ENCODE assay signal across 20 cellular contexts in genomic region chr11:78828582-78829520, GRCh38.
DNase-seq lines count a peak whose midpoint lies in the region; ATAC-seq and TF ChIP-seq lines count a peak whose summit lies in the region.
"Had no signal": no experiment of that assay in that cellular context is flagged by ENCODE, and none has a peak within 500 bp of the region (broad histone marks: within the 10 kb centered on the region; RNA-seq: fewer than 3 reads in every experiment).

No MANE protein-coding gene starts in this region.

- H3K9me3 ChIP-seq in mucosa of descending colon, result no peaks in the 10 kb centered on the region
- H3K9me3 ChIP-seq: colonic mucosa, testis had no signal

- H3K9me3 Mint-ChIP-seq in CD14-positive monocyte, result peaks cover 0 to 1% (median 0%) of the 10 kb centered on the region in 7 donors
- no peaks in the 10 kb centered on the region for H3K9me3 Mint-ChIP-seq in dendritic cell treated with granulocyte-macrophage colony-stimulating factor and Interleukin-4, amounts not matched to agents 40 ng/mL and 50 ng/mL, for 4 days
- H3K9me3 Mint-ChIP-seq: activated CD8-positive, alpha-beta T cell treated with anti-CD3 and anti-CD28 coated beads for 36 hours; activated T-cell treated with anti-CD3 and anti-CD28 coated beads, Interleukin-2, amount 50 U/mL, for 24 hours had no signal

- TF ChIP-seq CTCF in CD14-positive monocyte (IDR thresholded peaks at IDR 0.05) (no peak), mucosa of descending colon (IDR thresholded peaks at IDR 0.05) (no peak), dorsolateral prefrontal cortex (IDR thresholded peaks at IDR 0.05 in 54 of 56, conservative IDR thresholded peaks at IDR 0.05 in 2 of 56; ENCODE audit: low read depth in 1 of 56, partially characterized antibody in 56 of 56) (no peak)

- no peak overlapping the region for H3K4me3 ChIP-seq in mucosa of descending colon
- H3K4me3 ChIP-seq in dorsolateral prefrontal cortex, result no peak overlapping the region
- H3K4me3 ChIP-seq: colonic mucosa, testis had no signal

- no peak overlapping the region for H3K4me3 Mint-ChIP-seq in CD14-positive monocyte
- H3K4me3 Mint-ChIP-seq in dendritic cell treated with granulocyte-macrophage colony-stimulating factor and Interleukin-4, amounts not matched to agents 40 ng/mL and 50 ng/mL, for 4 days, result no peak overlapping the region
- H3K4me3 Mint-ChIP-seq: activated CD8-positive, alpha-beta T cell treated with anti-CD3 and anti-CD28 coated beads for 36 hours; activated T-cell treated with anti-CD3 and anti-CD28 coated beads, Interleukin-2, amount 50 U/mL, for 24 hours had no signal

- intact Hi-C loops in CD14-positive monocyte (cut with micrococcal nuclease) (no loop called here), mucosa of descending colon (cut with DNase I, micrococcal nuclease) (no loop called here), dorsolateral prefrontal cortex (cut with DNase I) (loop anchor here in 1 of 2 donors (2.0 kb wide), 1 partner anchor 20 kb away; no protein-coding TSS in a partner anchor)
- intact Hi-C loops in dendritic cell treated with granulocyte-macrophage colony-stimulating factor and Interleukin-4, amounts not matched to agents 40 ng/mL and 50 ng/mL, for 4 days (cut with micrococcal nuclease), result no loop called here

- H3K4me1 ChIP-seq in mucosa of descending colon (ENCODE audit: low read depth), result no peaks in the 10 kb centered on the region
- H3K4me1 ChIP-seq: colonic mucosa, testis had no signal

- H3K4me1 Mint-ChIP-seq in CD14-positive monocyte, result peaks cover 26% of the 10 kb centered on the region
- H3K4me1 Mint-ChIP-seq in dendritic cell treated with granulocyte-macrophage colony-stimulating factor and Interleukin-4, amounts not matched to agents 40 ng/mL and 50 ng/mL, for 4 days (ENCODE audit: low read depth), result peaks cover 33% of the 10 kb centered on the region

- H3K36me3 Mint-ChIP-seq in CD14-positive monocyte, result peaks cover 0 to 6% of the 10 kb centered on the region in 2 donors
- H3K36me3 Mint-ChIP-seq in dendritic cell treated with granulocyte-macrophage colony-stimulating factor and Interleukin-4, amounts not matched to agents 40 ng/mL and 50 ng/mL, for 4 days (ENCODE audit: low read depth), result no peaks in the 10 kb centered on the region

- no peak for DNase-seq in CD14-positive monocyte (ENCODE audit: low spot score)
- DNase-seq in NOMO-1 (lab: John Stamatoyannopoulos, UW; ENCODE audit: unreplicated experiment in 2 of 2), result peak; percentile 85 to 87
- DNase-seq in mucosa of descending colon, result no peak
- DNase-seq in hepatic stellate cell (ENCODE audit: low spot score), result no peak
- no peak for DNase-seq in COLO829 (ENCODE audit: low spot score)
- no peak for DNase-seq in dorsolateral prefrontal cortex
- DNase-seq: activated CD4-positive, CD25-positive, alpha-beta regulatory T cell; activated CD8-positive, alpha-beta T cell treated with anti-CD3 and anti-CD28 coated beads for 36 hours; activated naive CD4-positive, alpha-beta T cell treated with Interleukin-2 at 50 U/mL for 16 hours; activated T-cell treated with anti-CD3 and anti-CD28 coated beads, Interleukin-2, amount 50 U/mL, for 24 hours; colonic mucosa; hippocampal formation; KBM-7; NCI-H1105; NCI-H2107; NCI-H524; PC-3; testis had no signal

- H3K27ac Mint-ChIP-seq in CD14-positive monocyte, result peak overlapping the region; percentile 70 to 92 (median 88)
- peak overlapping the region; percentile 73 for H3K27ac Mint-ChIP-seq in dendritic cell treated with granulocyte-macrophage colony-stimulating factor and Interleukin-4, amounts not matched to agents 40 ng/mL and 50 ng/mL, for 4 days
- H3K27ac Mint-ChIP-seq: activated CD8-positive, alpha-beta T cell treated with anti-CD3 and anti-CD28 coated beads for 36 hours; activated T-cell treated with anti-CD3 and anti-CD28 coated beads, Interleukin-2, amount 50 U/mL, for 24 hours had no signal

- H3K27ac ChIP-seq in dorsolateral prefrontal cortex, result peak overlapping the region in 5 of 59 donors; percentile 11 to 71 (median 39)
- H3K27ac ChIP-seq: colonic mucosa, testis had no signal

- H3K27me3 ChIP-seq in dorsolateral prefrontal cortex, result no peaks in the 10 kb centered on the region
- H3K27me3 ChIP-seq: colonic mucosa, testis had no signal

- ATAC-seq in mucosa of descending colon (peak; percentile 13), HG03045 (IDR thresholded peaks at IDR 0.05; ENCODE audit: unreplicated experiment) (no peak)
- ATAC-seq: activated CD8-positive, alpha-beta T cell treated with anti-CD3 and anti-CD28 coated beads for 36 hours; PC-3 had no signal

- H3K27me3 Mint-ChIP-seq in CD14-positive monocyte (ENCODE audit: low read depth in 3 of 3), result peaks cover 4 to 9% (median 6%) of the 10 kb centered on the region in 3 donors
- peaks cover 5% of the 10 kb centered on the region for H3K27me3 Mint-ChIP-seq in dendritic cell treated with granulocyte-macrophage colony-stimulating factor and Interleukin-4, amounts not matched to agents 40 ng/mL and 50 ng/mL, for 4 days
- H3K27me3 Mint-ChIP-seq: activated CD8-positive, alpha-beta T cell treated with anti-CD3 and anti-CD28 coated beads for 36 hours had no signal

- H3K36me3 ChIP-seq in mucosa of descending colon (ENCODE audit: low read depth), result no peaks in the 10 kb centered on the region
- H3K36me3 ChIP-seq: colonic mucosa had no signal

Comparison
In these comparisons a context has a peak if more than half of its experiments do, and no peak if none do; other contexts are left out.
1. DNase-seq: peak in NOMO-1 (2 of 2); none in CD14-positive monocyte (single experiment), mucosa of descending colon (0 of 3), hepatic stellate cell (single experiment), COLO829 (single experiment) and dorsolateral prefrontal cortex (0 of 10).